Comparison of ENCODE assay signal across 8 cellular contexts in the genomic region with DNA sequence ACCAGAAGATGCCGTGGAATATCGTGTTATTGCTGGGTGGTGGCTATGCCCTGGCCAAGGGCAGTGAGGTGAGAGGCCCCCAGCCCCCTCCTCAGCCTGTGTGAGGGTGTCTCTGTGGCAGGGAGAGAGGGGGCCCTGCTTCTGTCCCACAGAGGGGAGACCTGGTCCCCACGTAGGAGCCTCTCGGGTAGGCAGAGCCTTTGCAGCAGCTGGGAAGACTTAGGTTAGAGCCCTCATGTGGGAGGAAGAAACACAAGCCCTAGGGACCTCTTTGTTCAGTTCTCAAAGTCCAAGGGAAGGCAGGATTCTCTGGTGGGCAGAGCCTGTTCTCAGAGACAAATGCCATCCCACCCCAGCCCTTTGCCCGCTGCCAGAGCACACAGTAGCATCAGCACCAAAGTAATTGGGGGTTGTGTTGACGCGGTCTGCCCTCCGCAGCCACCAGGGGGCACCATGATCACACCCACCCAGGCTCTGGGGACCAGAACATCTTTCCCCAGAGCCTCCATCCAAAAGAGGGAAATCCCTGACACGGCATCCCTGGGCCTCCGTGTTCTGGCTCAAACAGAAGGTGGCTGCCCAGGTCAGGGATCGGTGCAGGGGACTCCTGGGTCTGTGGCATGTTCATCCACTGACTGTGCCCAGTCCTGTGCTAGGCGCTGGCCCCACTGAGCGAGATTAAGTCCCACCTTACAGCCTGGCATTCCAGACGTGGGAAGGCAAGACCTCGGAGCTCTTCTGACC. TPM values are rescaled to one million over a fixed set of nuclear protein-coding genes. Genes with fewer than 3 reads are reported as not detected.
DNase-seq lines count a peak whose midpoint lies in the region; ATAC-seq, FAIRE-seq and TF ChIP-seq lines count a peak whose summit lies in the region.

No MANE protein-coding gene starts in this region.

- no peak overlapping the region for H3K4me3 ChIP-seq in PC-3 (ENCODE audit: low read length)
- H3K4me3 ChIP-seq in fibroblast of lung (replicated peaks in 1 of 4; ENCODE audit: control extremely low read depth in 1 of 4, insufficient read depth in 1 of 4, low read depth in 3 of 4, low read length in 4 of 4): no peak overlapping the region
- no peak overlapping the region for H3K4me3 ChIP-seq in neural cell (ENCODE audit: low read length)
- no peak overlapping the region for H3K4me3 ChIP-seq in stomach

- H3F3A ChIP-seq in PC-3 (ENCODE audit: low read length, unreplicated experiment): no peaks in the 10 kb centered on the region
- no peaks in the 10 kb centered on the region for H3F3A ChIP-seq in neural cell (ENCODE audit: insufficient read depth, low read length, poor library complexity, severe bottlenecking)

- no peaks in the 10 kb centered on the region for H3K36me3 ChIP-seq in PC-3 (ENCODE audit: low read depth, low read length)
- H3K36me3 ChIP-seq in fibroblast of lung (ENCODE audit: control insufficient read depth, insufficient read depth, low read length): no peaks in the 10 kb centered on the region
- no peaks in the 10 kb centered on the region for H3K36me3 ChIP-seq in neural cell (ENCODE audit: insufficient read depth, low read length)
- H3K36me3 ChIP-seq in stomach: no peaks in the 10 kb centered on the region

- no peaks in the 10 kb centered on the region for H3K27me3 Mint-ChIP-seq in activated T-cell treated with anti-CD3 and anti-CD28 coated beads, Interleukin-2, amount 50 U/mL, for 24 hours

- H3K4me2 ChIP-seq in PC-3 (ENCODE audit: low read length): no peak overlapping the region
- no peak overlapping the region for H3K4me2 ChIP-seq in fibroblast of lung (ENCODE audit: extremely low read depth, insufficient read depth, low read length)
- no peak overlapping the region for H3K4me2 ChIP-seq in neural cell (ENCODE audit: low read length)

- H3K4me1 ChIP-seq in PC-3 (ENCODE audit: insufficient read depth, low read length) (peaks cover 6% of the 10 kb centered on the region), fibroblast of lung (ENCODE audit: control insufficient read depth, extremely low read depth, insufficient read depth, low read length) (no peaks in the 10 kb centered on the region), stomach (peaks cover 0 to 14% (median 7%) of the 10 kb centered on the region in 4 donors)

- intact Hi-C loops in PC-3 (cut with micrococcal nuclease): loop anchor here (1.0 kb wide), 1 partner anchor 46 kb away; no protein-coding TSS in a partner anchor
- intact Hi-C loops in stomach (cut with DNase I; ENCODE audit: low total_unique reads): loop anchor here (5.0 kb wide), 1 partner anchor 43 kb away; no protein-coding TSS in a partner anchor

- H3K79me2 ChIP-seq in PC-3 (ENCODE audit: low read length) (no peaks in the 10 kb centered on the region), fibroblast of lung (ENCODE audit: control insufficient read depth, insufficient read depth, low read length) (no peaks in the 10 kb centered on the region), neural cell (replicated peaks; ENCODE audit: insufficient read depth, low read length) (no peaks in the 10 kb centered on the region)

- H4K20me1 ChIP-seq in PC-3 (ENCODE audit: low read length): no peaks in the 10 kb centered on the region
- no peaks in the 10 kb centered on the region for H4K20me1 ChIP-seq in fibroblast of lung (ENCODE audit: control insufficient read depth, extremely low read depth, insufficient read depth, low read length)
- H4K20me1 ChIP-seq in neural cell (ENCODE audit: insufficient read depth): no peaks in the 10 kb centered on the region

- TF ChIP-seq RAD21 in neural cell (conservative IDR thresholded peaks at IDR 0.05): peak; percentile 83

- FAIRE-seq in G401.6 (lab: Jason Lieb, UNC): peak; percentile 60

- H3K4me1 Mint-ChIP-seq in activated T-cell treated with anti-CD3 and anti-CD28 coated beads, Interleukin-2, amount 50 U/mL, for 24 hours (ENCODE audit: low read depth): peaks cover 2% of the 10 kb centered on the region

- CTCF ChIA-PET in PC-3 (lab: Charles Lee): no interaction called here

- 33 to 46% (median 41%) methylated on average over 9 to 15 of the region's 15 CpGs for WGBS in stomach, 5 donors

- ATAC-seq in PC-3 (peak; percentile 88), HG02973 (IDR thresholded peaks at IDR 0.05; ENCODE audit: unreplicated experiment) (no peak)

- no peaks in the 10 kb centered on the region for H3K36me3 Mint-ChIP-seq in activated T-cell treated with anti-CD3 and anti-CD28 coated beads, Interleukin-2, amount 50 U/mL, for 24 hours (ENCODE audit: low read depth)

- POLR2A ChIA-PET in PC-3 (lab: Charles Lee; ENCODE audit: unreplicated experiment): no interaction called here

- H3K9me3 Mint-ChIP-seq in activated T-cell treated with anti-CD3 and anti-CD28 coated beads, Interleukin-2, amount 50 U/mL, for 24 hours: no peaks in the 10 kb centered on the region

- H2AFZ ChIP-seq in PC-3 (ENCODE audit: low read length) (no peak overlapping the region), fibroblast of lung (ENCODE audit: low read length) (no peak overlapping the region), neural cell (ENCODE audit: low read depth, low read length) (no peak overlapping the region)

- DNase-seq in HT-29 (ENCODE audit: low spot score) (peak; percentile 74), PC-3 (peak; percentile 66), fibroblast of lung (ENCODE audit: low read depth in 2 of 2) (peak; percentile 38 to 61), stomach (peak; percentile 80)
- peak; percentile 88 for DNase-seq in activated T-cell treated with anti-CD3 and anti-CD28 coated beads, Interleukin-2, amount 50 U/mL, for 24 hours

- H3K9me3 ChIP-seq in PC-3 (ENCODE audit: low read length): no peaks in the 10 kb centered on the region
- no peaks in the 10 kb centered on the region for H3K9me3 ChIP-seq in fibroblast of lung (ENCODE audit: control insufficient read depth, insufficient read depth, low read depth, low read length)
- no peaks in the 10 kb centered on the region for H3K9me3 ChIP-seq in neural cell (ENCODE audit: low read length)
- no peaks in the 10 kb centered on the region for H3K9me3 ChIP-seq in stomach

- TF ChIP-seq EP300 in neural cell (conservative IDR thresholded peaks at IDR 0.05; ENCODE audit: poor library complexity, severe bottlenecking) (no peak), stomach (IDR thresholded peaks at IDR 0.05) (no peak)

- TF ChIP-seq POLR2A in stomach (IDR thresholded peaks at IDR 0.05): no peak

- H3K27me3 ChIP-seq in PC-3 (ENCODE audit: low read length) (no peaks in the 10 kb centered on the region), fibroblast of lung (ENCODE audit: control insufficient read depth, insufficient read depth, low read length) (no peaks in the 10 kb centered on the region), neural cell (ENCODE audit: insufficient read depth, low read depth, low read length) (no peaks in the 10 kb centered on the region), stomach (peaks cover 0 to 32% (median 0%) of the 10 kb centered on the region in 3 donors)

- TF ChIP-seq CTCF in PC-3 (conservative IDR thresholded peaks at IDR 0.05; ENCODE audit: low read depth, low read length): peak; percentile 82
- peak; percentile 78 to 92 for TF ChIP-seq CTCF in fibroblast of lung (conservative IDR thresholded peaks at IDR 0.05 in 1 of 2, IDR thresholded peaks at IDR 0.05 in 1 of 2; ENCODE audit: low read depth in 1 of 2, low read length in 2 of 2)
- peak; percentile 87 for TF ChIP-seq CTCF in neural cell (IDR thresholded peaks at IDR 0.05; ENCODE audit: poor library complexity, severe bottlenecking)
- peak in 5 of 7 experiments; percentile 76 to 94 (median 86) for TF ChIP-seq CTCF in stomach (IDR thresholded peaks at IDR 0.05)

- H3K27ac ChIP-seq in PC-3 (ENCODE audit: low read length) (no peak overlapping the region), fibroblast of lung (ENCODE audit: insufficient read depth, low read length) (no peak overlapping the region), neural cell (ENCODE audit: low read length) (no peak overlapping the region), stomach (no peak overlapping the region)

- BruUV-seq in PC-3 (replicated peaks; lab: Mats Ljungman, UMichigan): no TSS peak

- no peak overlapping the region for H3K27ac Mint-ChIP-seq in activated T-cell treated with anti-CD3 and anti-CD28 coated beads, Interleukin-2, amount 50 U/mL, for 24 hours

- H3K9me2 ChIP-seq in PC-3 (replicated peaks; ENCODE audit: low read length): no peaks in the 10 kb centered on the region
- H3K9me2 ChIP-seq in neural cell (ENCODE audit: insufficient read depth, low read length): no peaks in the 10 kb centered on the region

- H3K4me3 Mint-ChIP-seq in activated T-cell treated with anti-CD3 and anti-CD28 coated beads, Interleukin-2, amount 50 U/mL, for 24 hours: no peak overlapping the region

- H3K9ac ChIP-seq in PC-3 (ENCODE audit: low read length) (no peak overlapping the region), fibroblast of lung (ENCODE audit: insufficient read depth, low read length) (no peak overlapping the region), neural cell (ENCODE audit: low read length) (no peak overlapping the region)

TF ChIP-seq in neural cell, 6 proteins besides CTCF, POLR2A, EP300 and RAD21 (continues in another document):
- TF ChIP-seq SMC3 (conservative IDR thresholded peaks at IDR 0.05; ENCODE audit: poor library complexity): peak; percentile 88

RNA-seq across cellular contexts. Expression of gene FOXN1, which starts 11.5 kb away (rescaled TPM):
- not detected in 2 replicates for total RNA-seq in HT-29 (2014; rRNA removed; shearing (Covaris generic))
- not detected in 2 replicates for total RNA-seq in PC-3 (2014; rRNA removed)
- total RNA-seq in fibroblast of lung: not detected in 2 replicates
- not detected in 2 replicates for polyA plus RNA-seq in fibroblast of lung
- polyA plus RNA-seq in fibroblast of lung (2012): not detected in 2 replicates
- polyA minus RNA-seq in fibroblast of lung (ENCODE audit: low replicate concordance): not detected in 2 replicates
- not detected in 2 replicates for polyA plus RNA-seq in neural cell
- polyA minus RNA-seq in neural cell: not detected in 2 replicates
- total RNA-seq in stomach: 1 to 10 TPM in 1 of 5 donors, under 1 TPM in 1, not detected in 3; 0.43 to 9.3 TPM
- polyA plus RNA-seq in stomach: 1 to 10 TPM in 1 of 3 donors, not detected in 2; 2.4 TPM

RNA-seq across cellular contexts. Expression of gene SLC13A2, which starts 21.2 kb away (rescaled TPM):
- not detected in 2 replicates for total RNA-seq in HT-29 (2014; rRNA removed; shearing (Covaris generic))
- total RNA-seq in PC-3 (2014; rRNA removed) (not detected in 2 replicates), fibroblast of lung (not detected in 2 replicates), stomach (1 to 10 TPM in 1 of 5 donors, not detected in 4; 3.2 TPM)
- polyA plus RNA-seq in fibroblast of lung (not detected in 2 replicates), neural cell (not detected in 2 replicates), stomach (under 1 TPM in 1 of 3 donors, not detected in 2; 0.15 TPM)
- not detected in 2 replicates for polyA plus RNA-seq in fibroblast of lung (2012)
- polyA minus RNA-seq in fibroblast of lung (ENCODE audit: low replicate concordance) (not detected in 2 replicates), neural cell (not detected in 2 replicates)

RNA-seq across cellular contexts. Expression of gene UNC119, which starts 57.8 kb away (rescaled TPM):
- total RNA-seq in HT-29 (2014; rRNA removed; shearing (Covaris generic)): 28.9 and 36.7 TPM in 2 replicates
- total RNA-seq in PC-3 (2014; rRNA removed): 68.4 and 82.1 TPM in 2 replicates
- total RNA-seq in fibroblast of lung: 16.9 and 19.2 TPM in 2 replicates
- 24.6 and 26.4 TPM in 2 replicates for polyA plus RNA-seq in fibroblast of lung
- polyA plus RNA-seq in fibroblast of lung (2012): 16.2 and 17.3 TPM in 2 replicates
- polyA minus RNA-seq in fibroblast of lung (ENCODE audit: low replicate concordance): 16.2 and 23.9 TPM in 2 replicates
- 218 and 231 TPM in 2 replicates for polyA plus RNA-seq in neural cell
- 72.8 and 73.2 TPM in 2 replicates for polyA minus RNA-seq in neural cell
- total RNA-seq in stomach: 10 to 100 TPM; 13.6 to 30.9 (median 17.0) TPM
- polyA plus RNA-seq in stomach: 10 to 100 TPM; 16.5 to 27.1 (median 19.9) TPM
